ENCODE assay signal across 19 cellular contexts in the genomic region with DNA sequence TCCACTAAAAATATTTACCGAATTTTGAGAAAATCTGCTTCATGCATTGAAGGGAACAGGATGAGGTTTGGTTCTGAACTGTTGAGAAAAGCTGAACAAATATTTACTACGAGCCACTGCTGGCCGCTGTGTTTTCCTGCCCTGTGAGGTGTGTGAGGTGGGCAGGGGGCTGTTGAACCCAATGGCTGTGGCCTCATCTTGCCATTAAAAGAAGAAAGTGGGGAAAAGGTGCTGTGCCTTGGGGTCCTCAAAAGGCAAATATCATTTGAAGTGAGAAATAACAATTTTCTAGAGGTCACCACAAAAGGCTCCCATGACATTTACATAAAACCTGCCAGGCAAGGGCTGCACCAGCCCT. TPM values are rescaled to one million over a fixed set of nuclear protein-coding genes. Genes with fewer than 3 reads are reported as not detected.
DNase-seq lines count a peak whose midpoint lies in the region; ATAC-seq and TF ChIP-seq lines count a peak whose summit lies in the region.
"Had no signal": no experiment of that assay in that cellular context is flagged by ENCODE, and none has a peak within 500 bp of the region (broad histone marks: within the 10 kb centered on the region; RNA-seq: fewer than 3 reads in every experiment).

No MANE protein-coding gene starts in this region.

- no peak for TF ChIP-seq CTCF in activated CD8-positive, alpha-beta T cell treated with anti-CD3 and anti-CD28 coated beads for 36 hours (IDR thresholded peaks at IDR 0.05)
- TF ChIP-seq CTCF in VCaP (conservative IDR thresholded peaks at IDR 0.05) (no peak), spleen (IDR thresholded peaks at IDR 0.05 in 8 of 11, conservative IDR thresholded peaks at IDR 0.05 in 3 of 11) (no peak)

- no peak for ATAC-seq in activated CD8-positive, alpha-beta T cell treated with anti-CD3 and anti-CD28 coated beads for 36 hours
- ATAC-seq in activated CD8-positive, alpha-beta T cell treated with anti-CD3 and anti-CD28 coated beads, Interleukin-2, amount 10 ng/mL, durations not matched to agents 7 days and 5 days, result no peak
- ATAC-seq in activated T-cell treated with anti-CD3 and anti-CD28 coated beads, Interleukin-2, amount 50 U/mL, for 72 hours (replicated peaks in 1 of 2), result no peak
- ATAC-seq: A549 had no signal

- no peaks in the 10 kb centered on the region for H3K9me3 ChIP-seq in CD8-positive, alpha-beta memory T cell (ENCODE audit: low read length)
- H3K9me3 ChIP-seq in spleen, result no peaks in the 10 kb centered on the region
- H3K9me3 ChIP-seq: A549, Peyer's patch had no signal

- H3K4me1 Mint-ChIP-seq in activated CD8-positive, alpha-beta T cell treated with anti-CD3 and anti-CD28 coated beads for 36 hours (ENCODE audit: low read depth), result peaks cover 37% of the 10 kb centered on the region
- H3K4me1 Mint-ChIP-seq in activated CD8-positive, alpha-beta T cell treated with anti-CD3 and anti-CD28 coated beads, Interleukin-2, amount 10 ng/mL, durations not matched to agents 7 days and 5 days (ENCODE audit: low read depth), result peaks cover 38% of the 10 kb centered on the region
- peaks cover 0 to 40% (median 14%) of the 10 kb centered on the region in 3 donors for H3K4me1 Mint-ChIP-seq in CD8-positive, alpha-beta memory T cell
- no peaks in the 10 kb centered on the region for H3K4me1 Mint-ChIP-seq in activated T-cell treated with anti-CD3 and anti-CD28 coated beads, Interleukin-2, amount 50 U/mL, for 72 hours (ENCODE audit: low read depth)
- peaks cover 61% of the 10 kb centered on the region for H3K4me1 Mint-ChIP-seq in activated CD4-positive, alpha-beta T cell treated with anti-CD3 and anti-CD28 coated beads, Interleukin-2, amount 10 ng/mL, durations not matched to agents 24 days and 14 days

- no peak overlapping the region for H3K27ac Mint-ChIP-seq in activated CD8-positive, alpha-beta T cell treated with anti-CD3 and anti-CD28 coated beads for 36 hours
- H3K27ac Mint-ChIP-seq in activated CD8-positive, alpha-beta T cell treated with anti-CD3 and anti-CD28 coated beads, Interleukin-2, amount 10 ng/mL, durations not matched to agents 7 days and 5 days, result no peak overlapping the region
- H3K27ac Mint-ChIP-seq in CD8-positive, alpha-beta memory T cell, result no peak overlapping the region
- H3K27ac Mint-ChIP-seq in activated T-cell treated with anti-CD3 and anti-CD28 coated beads, Interleukin-2, amount 50 U/mL, for 72 hours, result no peak overlapping the region
- H3K27ac Mint-ChIP-seq in activated CD4-positive, alpha-beta T cell treated with anti-CD3 and anti-CD28 coated beads, Interleukin-2, amount 10 ng/mL, durations not matched to agents 24 days and 14 days, result no peak overlapping the region
- H3K27ac Mint-ChIP-seq: H9 had no signal

- peaks cover 4% of the 10 kb centered on the region for H3K36me3 Mint-ChIP-seq in activated CD8-positive, alpha-beta T cell treated with anti-CD3 and anti-CD28 coated beads for 36 hours (ENCODE audit: low read depth)
- peaks cover 30% of the 10 kb centered on the region for H3K36me3 Mint-ChIP-seq in activated CD8-positive, alpha-beta T cell treated with anti-CD3 and anti-CD28 coated beads, Interleukin-2, amount 10 ng/mL, durations not matched to agents 7 days and 5 days (ENCODE audit: low read depth)
- peaks cover 0 to 6% (median 0%) of the 10 kb centered on the region in 3 donors for H3K36me3 Mint-ChIP-seq in CD8-positive, alpha-beta memory T cell
- H3K36me3 Mint-ChIP-seq in activated T-cell treated with anti-CD3 and anti-CD28 coated beads, Interleukin-2, amount 50 U/mL, for 72 hours (ENCODE audit: insufficient read depth in 2 of 2), result peaks cover 0 to 3% of the 10 kb centered on the region in 2 donors
- H3K36me3 Mint-ChIP-seq in activated CD4-positive, alpha-beta T cell treated with anti-CD3 and anti-CD28 coated beads, Interleukin-2, amount 10 ng/mL, durations not matched to agents 24 days and 14 days (ENCODE audit: low read depth), result peaks cover 7% of the 10 kb centered on the region

- peak overlapping the region; percentile 40 for H3K4me3 ChIP-seq in CD8-positive, alpha-beta memory T cell (ENCODE audit: low read length)
- peak overlapping the region in 1 of 8 donors; percentile 48 for H3K4me3 ChIP-seq in spleen
- H3K4me3 ChIP-seq: A549, Peyer's patch had no signal

- H3K27ac ChIP-seq in CD8-positive, alpha-beta memory T cell (ENCODE audit: low read depth, low read length), result peak overlapping the region; percentile 84
- H3K27ac ChIP-seq in VCaP (peak overlapping the region; percentile 85), spleen (peak overlapping the region; percentile 15 to 96 (median 90))
- H3K27ac ChIP-seq: A549 had no signal

- 31 to 53% (median 49%) methylated on average over 3 of the region's 3 CpGs for WGBS in spleen, 5 donors

- intact Hi-C loops in activated CD8-positive, alpha-beta T cell treated with anti-CD3 and anti-CD28 coated beads for 36 hours (cut with micrococcal nuclease), result no loop called here
- intact Hi-C loops in spleen (cut with DNase I; ENCODE audit: low total_unique reads), result no loop called here
- intact Hi-C loops in activated CD4-positive, alpha-beta T cell treated with anti-CD3 and anti-CD28 coated beads, Interleukin-2, amount 10 ng/mL, durations not matched to agents 24 days and 14 days (cut with micrococcal nuclease), result no loop called here

- CTCF ChIA-PET in activated CD8-positive, alpha-beta T cell treated with anti-CD3 and anti-CD28 coated beads for 36 hours (lab: Charles Lee), result interaction anchor here (1.0 to 1.2 kb wide), 2 partner anchors 30 to 122 kb away, joined by 3 to 4 read pairs; no protein-coding TSS in a partner anchor
- CTCF ChIA-PET in activated CD8-positive, alpha-beta T cell treated with anti-CD3 and anti-CD28 coated beads, Interleukin-2, amount 10 ng/mL, durations not matched to agents 7 days and 5 days (lab: Charles Lee), result interaction anchor here (0.9 to 4.2 kb wide), 8 partner anchors 7 to 122 kb away, joined by 3 to 24 read pairs (median 8); no protein-coding TSS in a partner anchor
- CTCF ChIA-PET in CD8-positive, alpha-beta memory T cell (lab: Charles Lee), result interaction anchor here (1.0 to 15.2 kb wide), 4 partner anchors 9 to 34 kb away, joined by 3 to 403 read pairs (median 58); partner anchors contain the start of gene KLF2

- no peak overlapping the region for H3K4me3 Mint-ChIP-seq in activated CD8-positive, alpha-beta T cell treated with anti-CD3 and anti-CD28 coated beads for 36 hours
- H3K4me3 Mint-ChIP-seq in activated CD8-positive, alpha-beta T cell treated with anti-CD3 and anti-CD28 coated beads, Interleukin-2, amount 10 ng/mL, durations not matched to agents 7 days and 5 days, result no peak overlapping the region
- no peak overlapping the region for H3K4me3 Mint-ChIP-seq in CD8-positive, alpha-beta memory T cell
- no peak overlapping the region for H3K4me3 Mint-ChIP-seq in activated T-cell treated with anti-CD3 and anti-CD28 coated beads, Interleukin-2, amount 50 U/mL, for 72 hours
- no peak overlapping the region for H3K4me3 Mint-ChIP-seq in activated CD4-positive, alpha-beta T cell treated with anti-CD3 and anti-CD28 coated beads, Interleukin-2, amount 10 ng/mL, durations not matched to agents 24 days and 14 days
- H3K4me3 Mint-ChIP-seq: H9 had no signal

- H3K4me1 ChIP-seq in CD8-positive, alpha-beta memory T cell (ENCODE audit: insufficient read depth, low read length), result peaks cover 96% of the 10 kb centered on the region
- peaks cover 70 to 100% (median 99%) of the 10 kb centered on the region in 6 donors for H3K4me1 ChIP-seq in spleen

- H3K36me3 ChIP-seq in CD8-positive, alpha-beta memory T cell (ENCODE audit: insufficient read depth, low read length), result no peaks in the 10 kb centered on the region
- H3K36me3 ChIP-seq in spleen, result peaks cover 0 to 9% (median 0%) of the 10 kb centered on the region in 6 donors
- H3K36me3 ChIP-seq: Peyer's patch had no signal

- no peak for TF ChIP-seq POLR2A in spleen (IDR thresholded peaks at IDR 0.05)

- peaks cover 20% of the 10 kb centered on the region for H3K27me3 Mint-ChIP-seq in activated CD8-positive, alpha-beta T cell treated with anti-CD3 and anti-CD28 coated beads for 36 hours
- H3K27me3 Mint-ChIP-seq in activated CD8-positive, alpha-beta T cell treated with anti-CD3 and anti-CD28 coated beads, Interleukin-2, amount 10 ng/mL, durations not matched to agents 7 days and 5 days (ENCODE audit: low read depth), result peaks cover 9% of the 10 kb centered on the region
- peaks cover 0 to 7% of the 10 kb centered on the region in 2 donors for H3K27me3 Mint-ChIP-seq in CD8-positive, alpha-beta memory T cell
- H3K27me3 Mint-ChIP-seq in activated T-cell treated with anti-CD3 and anti-CD28 coated beads, Interleukin-2, amount 50 U/mL, for 72 hours (ENCODE audit: low read depth), result peaks cover 44% of the 10 kb centered on the region
- peaks cover 7% of the 10 kb centered on the region for H3K27me3 Mint-ChIP-seq in activated CD4-positive, alpha-beta T cell treated with anti-CD3 and anti-CD28 coated beads, Interleukin-2, amount 10 ng/mL, durations not matched to agents 24 days and 14 days

- peak; percentile 25 for DNase-seq in activated CD8-positive, alpha-beta T cell treated with anti-CD3 and anti-CD28 coated beads for 36 hours
- DNase-seq in activated CD8-positive, alpha-beta T cell treated with anti-CD3 and anti-CD28 coated beads, Interleukin-2, amount 10 ng/mL, durations not matched to agents 7 days and 5 days, result no peak
- DNase-seq in CD8-positive, alpha-beta memory T cell, result no peak
- DNase-seq in spleen, result no peak
- DNase-seq in activated T-cell treated with anti-CD3 and anti-CD28 coated beads, Interleukin-2, amount 50 U/mL, for 72 hours, result no peak
- no peak for DNase-seq in activated CD4-positive, alpha-beta T cell treated with anti-CD3 and anti-CD28 coated beads, Interleukin-2, amount 10 ng/mL, durations not matched to agents 24 days and 14 days
- no peak for DNase-seq in 8988T
- DNase-seq: DMS 273 treated with DMSO at 0.1 percent for 48 hours, H9, KG1, MM.1S, NCI-H1105, NCI-H1694 treated with DMSO at 0.1 percent for 48 hours, NCI-H446 treated with DMSO at 0.1 percent for 48 hours, NCI-H748 treated with DMSO at 0.1 percent for 48 hours, SHP77 had no signal

- POLR2A ChIA-PET in activated CD8-positive, alpha-beta T cell treated with anti-CD3 and anti-CD28 coated beads for 36 hours (lab: Charles Lee), result interaction anchor here (2.1 to 3.7 kb wide), 2 partner anchors 39 to 41 kb away, joined by 5 to 12 read pairs; no protein-coding TSS in a partner anchor
- POLR2A ChIA-PET in activated CD8-positive, alpha-beta T cell treated with anti-CD3 and anti-CD28 coated beads, Interleukin-2, amount 10 ng/mL, durations not matched to agents 7 days and 5 days (lab: Charles Lee), result interaction anchor here (0.6 to 22.4 kb wide), 9 partner anchors 12 to 1160 kb away, joined by 3 to 556 read pairs (median 4); partner anchors contain the start of gene KLF2
- POLR2A ChIA-PET in CD8-positive, alpha-beta memory T cell (lab: Charles Lee), result interaction anchor here (0.6 to 20.9 kb wide), 6 partner anchors 13 to 184 kb away, joined by 3 to 1176 read pairs (median 55); partner anchors contain the start of genes FAM32A and KLF2

- H3K9me3 Mint-ChIP-seq in activated CD8-positive, alpha-beta T cell treated with anti-CD3 and anti-CD28 coated beads for 36 hours, result no peaks in the 10 kb centered on the region
- H3K9me3 Mint-ChIP-seq in activated CD8-positive, alpha-beta T cell treated with anti-CD3 and anti-CD28 coated beads, Interleukin-2, amount 10 ng/mL, durations not matched to agents 7 days and 5 days (ENCODE audit: insufficient read depth), result no peaks in the 10 kb centered on the region
- peaks cover 0 to 1% (median 0%) of the 10 kb centered on the region in 5 donors for H3K9me3 Mint-ChIP-seq in CD8-positive, alpha-beta memory T cell
- H3K9me3 Mint-ChIP-seq in activated T-cell treated with anti-CD3 and anti-CD28 coated beads, Interleukin-2, amount 50 U/mL, for 72 hours, result no peaks in the 10 kb centered on the region
- no peaks in the 10 kb centered on the region for H3K9me3 Mint-ChIP-seq in activated CD4-positive, alpha-beta T cell treated with anti-CD3 and anti-CD28 coated beads, Interleukin-2, amount 10 ng/mL, durations not matched to agents 24 days and 14 days
- H3K9me3 Mint-ChIP-seq: H9 had no signal

- H3K27me3 ChIP-seq in CD8-positive, alpha-beta memory T cell (ENCODE audit: insufficient read depth, low read length, poor library complexity, severe bottlenecking), result no peaks in the 10 kb centered on the region
- H3K27me3 ChIP-seq in spleen (replicated peaks in 1 of 7), result peaks cover 0 to 35% (median 0%) of the 10 kb centered on the region in 7 donors
- H3K27me3 ChIP-seq: Peyer's patch had no signal

RNA-seq across cellular contexts. Expression of gene KLF2, which starts 44.7 kb away (rescaled TPM):
- 1 to 10 TPM in 1 of 2 experiments, under 1 TPM in 1; 0.94 to 1.0 TPM for total RNA-seq in activated CD8-positive, alpha-beta T cell treated with anti-CD3 and anti-CD28 coated beads for 36 hours
- total RNA-seq in activated CD8-positive, alpha-beta T cell treated with anti-CD3 and anti-CD28 coated beads, Interleukin-2, amount 10 ng/mL, durations not matched to agents 7 days and 5 days, result 100 to 1,000 TPM in 1 of 2 experiments, 10 to 100 TPM in 1; 96.0 to 100 TPM
- total RNA-seq in CD8-positive, alpha-beta memory T cell, result 10 to 100 TPM; 33.7 to 37.5 TPM
- 219 TPM for polyA plus RNA-seq in CD8-positive, alpha-beta memory T cell
- total RNA-seq in spleen, result 100 to 1,000 TPM in 6 of 7 donors, 10 to 100 TPM in 1; 86.0 to 179 (median 106) TPM
- polyA plus RNA-seq in spleen, result 10 to 100 TPM in 2 of 3 donors, 1 to 10 TPM in 1; 9.7 to 27.1 (median 19.5) TPM
- under 1 TPM; 0.36 to 0.76 TPM for total RNA-seq in activated T-cell treated with anti-CD3 and anti-CD28 coated beads, Interleukin-2, amount 50 U/mL, for 72 hours
- total RNA-seq in activated CD4-positive, alpha-beta T cell treated with anti-CD3 and anti-CD28 coated beads, Interleukin-2, amount 10 ng/mL, durations not matched to agents 24 days and 14 days, result 2.2 and 3.7 TPM in 2 replicates
